ENCODE assay signal across 8 cellular contexts in genomic region chr6:41074692-41075436, GRCh38. TPM values are rescaled to one million over a fixed set of nuclear protein-coding genes. Genes with fewer than 3 reads are reported as not detected.
A peak's percentile ranks its signal among the peaks of the same experiment; 100 is the strongest.
DNase-seq lines count a peak whose midpoint lies in the region; ATAC-seq and TF ChIP-seq lines count a peak whose summit lies in the region.

No MANE protein-coding gene starts in this region.

- CTCF ChIA-PET in A673 (lab: Charles Lee) = no interaction called here

- POLR2A ChIA-PET in A673 (lab: Charles Lee; ENCODE audit: low non-redundant PET) = no interaction called here

- peaks cover 28% of the 10 kb centered on the region for H3K4me1 ChIP-seq in A673 (ENCODE audit: insufficient read depth, low read length, poor library complexity, severe bottlenecking)
- H3K4me1 ChIP-seq in HUES6 (ENCODE audit: control insufficient read depth, insufficient read depth, low read length) = peaks cover 18% of the 10 kb centered on the region
- peaks cover 45% of the 10 kb centered on the region for H3K4me1 ChIP-seq in body of pancreas
- H3K4me1 ChIP-seq in mesenchymal stem cell (ENCODE audit: control insufficient read depth, insufficient read depth, low read depth, low read length) = no peaks in the 10 kb centered on the region

- H2AFZ ChIP-seq in mesenchymal stem cell (ENCODE audit: low read depth, low read length) = no peak overlapping the region

- no peak overlapping the region for H4K91ac ChIP-seq in mesenchymal stem cell (ENCODE audit: low read length)

- DNase-seq in A673 (ENCODE audit: low spot score) (no peak), body of pancreas (peak in 1 of 4 donors; percentile 27), mesenchymal stem cell (no peak), NCI-H187 treated with DMSO at 0.1 percent for 48 hours (lab: John Stamatoyannopoulos, UW) (no peak), midbrain (lab: John Stamatoyannopoulos, UW) (no peak), NCI-H226 (no peak)

- H3K36me3 ChIP-seq in A673 (ENCODE audit: insufficient read depth, low read length, poor library complexity, severe bottlenecking) (peaks cover 11% of the 10 kb centered on the region), HUES6 (ENCODE audit: control insufficient read depth, insufficient read depth, low read length) (peaks cover 24% of the 10 kb centered on the region), body of pancreas (replicated peaks in 1 of 2; ENCODE audit: insufficient read depth in 1 of 2, low read depth in 2 of 2) (peaks cover 0 to 2% of the 10 kb centered on the region in 2 donors), mesenchymal stem cell (ENCODE audit: control insufficient read depth in 1 of 2, insufficient read depth in 2 of 2, low read depth in 1 of 2, low read length in 2 of 2) (peaks cover 2 to 20% of the 10 kb centered on the region in 2 experiments)

- H2BK12ac ChIP-seq in mesenchymal stem cell (ENCODE audit: low read length in 2 of 2) = no peak overlapping the region

- intact Hi-C loops in A673 (cut with micrococcal nuclease; ENCODE audit: unreplicated experiment) = loop anchor here (5.0 kb wide), 1 partner anchor 242 kb away; no protein-coding TSS in a partner anchor
- intact Hi-C loops in body of pancreas (cut with DNase I) = no loop called here

- no peak overlapping the region for H4K8ac ChIP-seq in mesenchymal stem cell (ENCODE audit: low read length)

- no peak overlapping the region for H3K18ac ChIP-seq in mesenchymal stem cell (ENCODE audit: low read depth in 1 of 2, low read length in 2 of 2)

- no peaks in the 10 kb centered on the region for H3K27me3 ChIP-seq in A673 (replicated peaks; ENCODE audit: insufficient read depth, low read depth, low read length, poor library complexity)
- H3K27me3 ChIP-seq in HUES6 (ENCODE audit: control insufficient read depth, insufficient read depth, low read length) = no peaks in the 10 kb centered on the region
- H3K27me3 ChIP-seq in body of pancreas = no peaks in the 10 kb centered on the region
- no peaks in the 10 kb centered on the region for H3K27me3 ChIP-seq in mesenchymal stem cell (ENCODE audit: control insufficient read depth in 1 of 2, insufficient read depth in 1 of 2, low read length in 2 of 2)

- H2BK120ac ChIP-seq in mesenchymal stem cell (ENCODE audit: low read depth, low read length) = no peak overlapping the region

- peak overlapping the region; percentile 100 for H3K27ac ChIP-seq in A673 (ENCODE audit: low read depth, low read length, poor library complexity, severe bottlenecking)
- no peak overlapping the region for H3K27ac ChIP-seq in HUES6 (ENCODE audit: low read depth, low read length)
- peak overlapping the region in 3 of 4 donors; percentile 99 to 100 (median 100) for H3K27ac ChIP-seq in body of pancreas
- H3K27ac ChIP-seq in mesenchymal stem cell (ENCODE audit: low read length, poor library complexity, severe bottlenecking) = no peak overlapping the region

- no peak overlapping the region for H2AK5ac ChIP-seq in mesenchymal stem cell (ENCODE audit: low read length, severe bottlenecking)

- no peak overlapping the region for H2BK15ac ChIP-seq in mesenchymal stem cell (ENCODE audit: low read depth, poor library complexity, severe bottlenecking)

- TF ChIP-seq POLR2A in body of pancreas (IDR thresholded peaks at IDR 0.05) = no peak

- ATAC-seq in body of pancreas (no peak), GM19395 (IDR thresholded peaks at IDR 0.05; ENCODE audit: unreplicated experiment) (no peak)

- TF ChIP-seq CTCF in A673 (conservative IDR thresholded peaks at IDR 0.05; ENCODE audit: low read depth, low read length) = no peak
- TF ChIP-seq CTCF in body of pancreas (IDR thresholded peaks at IDR 0.05) = no peak

- 23 to 35% methylated on average over 11 of the region's 11 CpGs for WGBS in body of pancreas, 2 donors
- WGBS in mesenchymal stem cell = 61% methylated on average over 7 of the region's 11 CpGs

- H3K14ac ChIP-seq in mesenchymal stem cell (ENCODE audit: low read length in 2 of 2) = no peak overlapping the region

- H3K4me3 ChIP-seq in A673 (ENCODE audit: low read depth, low read length, poor library complexity, severe bottlenecking) = peak overlapping the region; percentile 91
- H3K4me3 ChIP-seq in HUES6 (ENCODE audit: low read depth, low read length) = peak overlapping the region; percentile 86
- no peak overlapping the region for H3K4me3 ChIP-seq in body of pancreas
- peak overlapping the region in 1 of 2 experiments; percentile 88 for H3K4me3 ChIP-seq in mesenchymal stem cell (ENCODE audit: insufficient read depth in 1 of 2, low read depth in 1 of 2, low read length in 2 of 2)

- H3K4ac ChIP-seq in mesenchymal stem cell (ENCODE audit: low read depth in 1 of 2, low read length in 2 of 2) = no peak overlapping the region

- H3K9me3 ChIP-seq in A673 (ENCODE audit: low read depth, low read length, poor library complexity, severe bottlenecking) = no peaks in the 10 kb centered on the region
- no peaks in the 10 kb centered on the region for H3K9me3 ChIP-seq in HUES6 (ENCODE audit: control insufficient read depth, insufficient read depth, low read depth, low read length)
- no peaks in the 10 kb centered on the region for H3K9me3 ChIP-seq in body of pancreas
- no peaks in the 10 kb centered on the region for H3K9me3 ChIP-seq in mesenchymal stem cell (ENCODE audit: control insufficient read depth, low read length)

- no peak overlapping the region for H2BK5ac ChIP-seq in mesenchymal stem cell (ENCODE audit: low read depth, low read length, poor library complexity, severe bottlenecking)

- H3K9ac ChIP-seq in HUES6 (ENCODE audit: low read length) (no peak overlapping the region), mesenchymal stem cell (ENCODE audit: low read length) (peak overlapping the region; percentile 96)

- BruUV-seq in A673 (replicated peaks; lab: Mats Ljungman, UMichigan) = no TSS peak

- H3K79me1 ChIP-seq in mesenchymal stem cell (replicated peaks; ENCODE audit: low read length, poor library complexity, severe bottlenecking) = peaks cover 7% of the 10 kb centered on the region

- H3K4me2 ChIP-seq in mesenchymal stem cell (ENCODE audit: low read length, poor library complexity, severe bottlenecking) = peak overlapping the region; percentile 61

- H3K23ac ChIP-seq in mesenchymal stem cell (ENCODE audit: low read length in 2 of 2) = no peak overlapping the region

RNA-seq across cellular contexts. Expression of gene NFYA, which starts 2.1 kb away (rescaled TPM):
- total RNA-seq in A673 (2021) (38.8 and 45.4 TPM in 2 replicates), body of pancreas (10 to 100 TPM in 1 of 2 donors, 1 to 10 TPM in 1; 8.6 to 10.4 TPM)
- polyA plus RNA-seq in mesenchymal stem cell (2013, experiment 1 of 2) = 15.8 TPM
- 15.3 TPM for polyA plus RNA-seq in mesenchymal stem cell (2013, experiment 2 of 2)

RNA-seq across cellular contexts. Expression of gene OARD1, which starts 2.7 kb away (rescaled TPM):
- total RNA-seq in A673 (2021) = 27.3 and 30.4 TPM in 2 replicates
- 10 to 100 TPM; 15.0 to 27.4 TPM for total RNA-seq in body of pancreas
- polyA plus RNA-seq in mesenchymal stem cell (2013, experiment 1 of 2) = 18.6 TPM
- 18.9 TPM for polyA plus RNA-seq in mesenchymal stem cell (2013, experiment 2 of 2)

RNA-seq across cellular contexts. Expression of gene APOBEC2, which starts 21.9 kb away (rescaled TPM):
- not detected in 2 replicates for total RNA-seq in A673 (2021)
- total RNA-seq in body of pancreas = 1 to 10 TPM; 2.3 to 4.0 TPM
- not detected for polyA plus RNA-seq in mesenchymal stem cell (2013, experiment 1 of 2)
- not detected for polyA plus RNA-seq in mesenchymal stem cell (2013, experiment 2 of 2)

RNA-seq across cellular contexts. Expression of gene TSPO2, which starts 32.6 kb away (rescaled TPM):
- total RNA-seq in A673 (2021) = not detected in 2 replicates
- not detected for total RNA-seq in body of pancreas
- not detected for polyA plus RNA-seq in mesenchymal stem cell (2013, experiment 1 of 2)
- polyA plus RNA-seq in mesenchymal stem cell (2013, experiment 2 of 2) = not detected

RNA-seq across cellular contexts. Expression of gene UNC5CL, which starts 35.8 kb away (rescaled TPM):
- 0.41 and 1.2 TPM in 2 replicates for total RNA-seq in A673 (2021)
- 10 to 100 TPM; 17.4 to 30.3 TPM for total RNA-seq in body of pancreas
- polyA plus RNA-seq in mesenchymal stem cell (2013, experiment 1 of 2) = 0.11 TPM
- polyA plus RNA-seq in mesenchymal stem cell (2013, experiment 2 of 2) = 0.08 TPM

Comparison
In these comparisons a context has a peak if more than half of its experiments do, and no peak if none do; other contexts are left out.
1. H3K27ac ChIP-seq: peak in A673 (single experiment) and body of pancreas (3 of 4); none in HUES6 (single experiment) and mesenchymal stem cell (single experiment).
2. H3K4me3 ChIP-seq: peak in A673 (single experiment) and HUES6 (single experiment); none in body of pancreas (0 of 2).